ENCODE assay signal across 8 cellular contexts in genomic region chr15:25710184-25710583, GRCh38.
DNase-seq lines count a peak whose midpoint lies in the region; ATAC-seq lines count a peak whose summit lies in the region.

No MANE protein-coding gene starts in this region.

- ATAC-seq in activated naive CD8-positive, alpha-beta T cell treated with anti-CD3 and anti-CD28 coated beads, Interleukin-2, amount 50 U/mL, for 24 hours: peak; percentile 52

- no peak overlapping the region for H3K27ac Mint-ChIP-seq in activated naive CD8-positive, alpha-beta T cell treated with anti-CD3 and anti-CD28 coated beads, Interleukin-2, amount 50 U/mL, for 24 hours

- DNase-seq in NCI-H748 (lab: John Stamatoyannopoulos, UW; ENCODE audit: unreplicated experiment) (peak; percentile 20), NCI-H748 treated with DMSO at 0.1 percent for 48 hours (lab: John Stamatoyannopoulos, UW) (no peak), RPMI8226 (peak; percentile 68), left kidney (ENCODE audit: low read depth, low spot score) (peak; percentile 65), OCI-M2 (lab: John Stamatoyannopoulos, UW; ENCODE audit: unreplicated experiment) (no peak), NCI-H2107 (lab: John Stamatoyannopoulos, UW) (no peak)
- DNase-seq in activated naive CD8-positive, alpha-beta T cell treated with anti-CD3 and anti-CD28 coated beads, Interleukin-2, amount 50 U/mL, for 24 hours: peak; percentile 62
- DNase-seq in stimulated activated CD8-positive, alpha-beta memory T cell treated with anti-CD3 and anti-CD28 coated beads, Interleukin-4, amount 100 ng/mL, for 24 hours (ENCODE audit: low read depth): peak; percentile 35

- H3K4me3 Mint-ChIP-seq in activated naive CD8-positive, alpha-beta T cell treated with anti-CD3 and anti-CD28 coated beads, Interleukin-2, amount 50 U/mL, for 24 hours: no peak overlapping the region

- peaks cover 2% of the 10 kb centered on the region for H3K36me3 Mint-ChIP-seq in activated naive CD8-positive, alpha-beta T cell treated with anti-CD3 and anti-CD28 coated beads, Interleukin-2, amount 50 U/mL, for 24 hours (ENCODE audit: low read depth)

- no peaks in the 10 kb centered on the region for H3K27me3 Mint-ChIP-seq in activated naive CD8-positive, alpha-beta T cell treated with anti-CD3 and anti-CD28 coated beads, Interleukin-2, amount 50 U/mL, for 24 hours

- no peaks in the 10 kb centered on the region for H3K9me3 Mint-ChIP-seq in activated naive CD8-positive, alpha-beta T cell treated with anti-CD3 and anti-CD28 coated beads, Interleukin-2, amount 50 U/mL, for 24 hours

- H3K4me1 Mint-ChIP-seq in activated naive CD8-positive, alpha-beta T cell treated with anti-CD3 and anti-CD28 coated beads, Interleukin-2, amount 50 U/mL, for 24 hours: no peaks in the 10 kb centered on the region

Comparison
In these comparisons a context has a peak if more than half of its experiments do, and no peak if none do; other contexts are left out.
1. DNase-seq: peak in NCI-H748 (single experiment), RPMI8226 (single experiment), activated naive CD8-positive, alpha-beta T cell treated with anti-CD3 and anti-CD28 coated beads, Interleukin-2, amount 50 U/mL, for 24 hours (single experiment), left kidney (single experiment) and stimulated activated CD8-positive, alpha-beta memory T cell treated with anti-CD3 and anti-CD28 coated beads, Interleukin-4, amount 100 ng/mL, for 24 hours (single experiment); none in NCI-H748 treated with DMSO at 0.1 percent for 48 hours (single experiment), OCI-M2 (single experiment) and NCI-H2107 (single experiment).